In genomic region chr10:102153093-102153620, GRCh38 we compare ENCODE assay signal across 9 cellular contexts. TPM values are rescaled to one million over a fixed set of nuclear protein-coding genes. Genes with fewer than 3 reads are reported as not detected.
DNase-seq lines count a peak whose midpoint lies in the region; ATAC-seq, FAIRE-seq and TF ChIP-seq lines count a peak whose summit lies in the region.
"Had no signal": no experiment of that assay in that cellular context is flagged by ENCODE, and none has a peak within 500 bp of the region (broad histone marks: within the 10 kb centered on the region; RNA-seq: fewer than 3 reads in every experiment).

No MANE protein-coding gene starts in this region.

- H3K4me1 ChIP-seq in A673 (ENCODE audit: insufficient read depth, low read length, poor library complexity, severe bottlenecking) = peaks cover 7% of the 10 kb centered on the region
- peaks cover 9 to 13% of the 10 kb centered on the region in 2 donors for H3K4me1 ChIP-seq in mucosa of rectum (ENCODE audit: control insufficient read depth in 2 of 2, insufficient read depth in 2 of 2, low read length in 2 of 2)

- H3K4me3 ChIP-seq in A673 (ENCODE audit: low read depth, low read length, poor library complexity, severe bottlenecking) = peak overlapping the region; percentile 73
- H3K4me3 ChIP-seq in bronchial epithelial cell (ENCODE audit: low read depth, low read length) = peak overlapping the region; percentile 92
- peak overlapping the region; percentile 92 to 97 for H3K4me3 ChIP-seq in mucosa of rectum (ENCODE audit: low read length in 2 of 2)

- no peak for TF ChIP-seq CTCF in A673 (conservative IDR thresholded peaks at IDR 0.05; ENCODE audit: low read depth, low read length)
- TF ChIP-seq CTCF in bronchial epithelial cell (IDR thresholded peaks at IDR 0.05; ENCODE audit: insufficient read depth, low read length, severe bottlenecking) = no peak

- FAIRE-seq in bronchial epithelial cell (lab: Jason Lieb, UNC) (no peak), frontal cortex (lab: Jason Lieb, UNC) (no peak)

- no peaks in the 10 kb centered on the region for H3K27me3 ChIP-seq in A673 (replicated peaks; ENCODE audit: insufficient read depth, low read depth, low read length, poor library complexity)
- H3K27me3 ChIP-seq in bronchial epithelial cell (ENCODE audit: control insufficient read depth, insufficient read depth, low read length) = no peaks in the 10 kb centered on the region
- no peaks in the 10 kb centered on the region for H3K27me3 ChIP-seq in mucosa of rectum (ENCODE audit: control insufficient read depth in 2 of 2, insufficient read depth in 2 of 2, low read length in 2 of 2)

- no TSS peak for BruUV-seq in A673 (replicated peaks; lab: Mats Ljungman, UMichigan)

- H3K9me3 ChIP-seq in A673 (ENCODE audit: low read depth, low read length, poor library complexity, severe bottlenecking) = no peaks in the 10 kb centered on the region
- H3K9me3 ChIP-seq in mucosa of rectum (ENCODE audit: control insufficient read depth in 2 of 2, low read length in 2 of 2) = no peaks in the 10 kb centered on the region

- peak overlapping the region; percentile 93 for H3K27ac ChIP-seq in A673 (ENCODE audit: low read depth, low read length, poor library complexity, severe bottlenecking)
- H3K27ac ChIP-seq in mucosa of rectum (ENCODE audit: low read depth in 2 of 2, low read length in 2 of 2) = no peak overlapping the region

- CTCF ChIA-PET in A673 (lab: Charles Lee) = interaction anchor here (0.7 kb wide), 2 partner anchors 199 to 549 kb away, joined by 3 to 7 read pairs; no protein-coding TSS in a partner anchor

- ATAC-seq in HG02973 (IDR thresholded peaks at IDR 0.05; ENCODE audit: unreplicated experiment) = no peak

- peak overlapping the region; percentile 74 to 76 for H3K9ac ChIP-seq in mucosa of rectum (ENCODE audit: low read depth in 1 of 2, low read length in 2 of 2)

- H3K36me3 ChIP-seq in A673 (ENCODE audit: insufficient read depth, low read length, poor library complexity, severe bottlenecking) = peaks cover 52% of the 10 kb centered on the region
- peaks cover 33% of the 10 kb centered on the region for H3K36me3 ChIP-seq in bronchial epithelial cell (ENCODE audit: control insufficient read depth, insufficient read depth, low read length)
- peaks cover 22 to 37% of the 10 kb centered on the region in 2 donors for H3K36me3 ChIP-seq in mucosa of rectum (ENCODE audit: control insufficient read depth in 2 of 2, insufficient read depth in 2 of 2, low read length in 2 of 2)

- no peak for DNase-seq in A673 (ENCODE audit: low spot score)
- DNase-seq in HT-29 (ENCODE audit: low spot score) = peak; percentile 42
- no peak for DNase-seq in bronchial epithelial cell (ENCODE audit: low read depth)
- DNase-seq in frontal cortex (ENCODE audit: low spot score in 2 of 2) = no peak
- no peak for DNase-seq in iPS-NIHi11 (ENCODE audit: low spot score)
- no peak for DNase-seq in HCEC 1CT
- DNase-seq: SHP77 had no signal

- POLR2A ChIA-PET in A673 (lab: Charles Lee; ENCODE audit: low non-redundant PET) = interaction anchor here (0.6 kb wide), 1 partner anchor 19 kb away, joined by 3 read pairs; no protein-coding TSS in a partner anchor

- intact Hi-C loops in A673 (cut with micrococcal nuclease; ENCODE audit: unreplicated experiment) = loop anchor here (2.0 to 5.0 kb wide), 2 partner anchors 20 to 349 kb away; partner anchors contain the start of genes ACTR1A, PPRC1 and SUFU

RNA-seq across cellular contexts. Expression of gene NOLC1, which starts 1.0 kb away (rescaled TPM):
- total RNA-seq in A673 (2021) = 194 and 225 TPM in 2 replicates
- total RNA-seq in HT-29 (2014; rRNA removed; shearing (Covaris generic)) = 79.1 and 88.7 TPM in 2 replicates
- 56.3 and 56.6 TPM in 2 replicates for total RNA-seq in bronchial epithelial cell
- total RNA-seq in frontal cortex = 40.8 TPM

RNA-seq across cellular contexts. Expression of gene PPRC1, which starts 20.3 kb away (rescaled TPM):
- 93.8 and 103 TPM in 2 replicates for total RNA-seq in A673 (2021)
- total RNA-seq in HT-29 (2014; rRNA removed; shearing (Covaris generic)) = 41.8 and 51.2 TPM in 2 replicates
- 7.8 and 10.0 TPM in 2 replicates for total RNA-seq in bronchial epithelial cell
- 8.6 TPM for total RNA-seq in frontal cortex

RNA-seq across cellular contexts. Expression of gene LDB1, which starts 33.0 kb away (rescaled TPM):
- total RNA-seq in A673 (2021) (78.5 and 82.4 TPM in 2 replicates), bronchial epithelial cell (30.0 and 37.3 TPM in 2 replicates), frontal cortex (94.2 TPM)
- total RNA-seq in HT-29 (2014; rRNA removed; shearing (Covaris generic)) = 37.4 and 40.3 TPM in 2 replicates
